8 cellular contexts compared by ENCODE assay signal in the genomic region with DNA sequence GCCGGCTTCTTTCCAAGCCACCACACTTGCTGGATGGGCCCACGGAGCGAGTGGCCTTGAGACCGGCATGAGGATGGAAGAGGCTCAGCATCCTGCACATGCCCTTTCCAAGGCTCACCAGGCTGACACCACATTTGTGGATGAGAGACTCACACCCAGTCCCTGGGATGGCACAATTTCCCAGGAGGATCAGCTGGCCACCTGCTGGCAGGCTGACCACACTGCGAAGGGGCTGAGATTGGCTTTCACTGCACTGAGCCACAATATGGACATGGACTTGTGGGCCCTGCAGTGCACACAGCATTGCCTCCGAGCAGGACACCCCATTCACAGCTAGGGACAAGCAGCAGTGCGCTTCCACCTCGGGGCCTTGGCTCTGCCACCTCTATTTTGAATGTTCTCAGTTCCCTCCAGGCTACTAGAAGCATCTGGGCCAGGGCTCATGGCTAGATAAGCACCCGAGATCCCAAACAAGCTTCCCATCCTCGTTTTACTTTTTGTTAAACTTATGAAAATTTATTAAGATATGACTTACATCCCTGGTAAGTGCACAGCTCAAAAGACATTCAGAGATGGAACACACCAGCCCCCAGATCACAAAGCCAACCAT. TPM values are rescaled to one million over a fixed set of nuclear protein-coding genes. Genes with fewer than 3 reads are reported as not detected.
DNase-seq lines count a peak whose midpoint lies in the region; ATAC-seq, FAIRE-seq and TF ChIP-seq lines count a peak whose summit lies in the region.

No MANE protein-coding gene starts in this region.

- dilution Hi-C loops in keratinocyte (cut with MboI; ENCODE audit: extremely low pct_ligation_motif_present, low sequenced_read_pairs): no loop called here

- peak; percentile 43 for FAIRE-seq in keratinocyte (lab: Jason Lieb, UNC)

- H3K4me1 ChIP-seq in keratinocyte (ENCODE audit: control insufficient read depth, extremely low read depth, insufficient read depth, low read length): peaks cover 3% of the 10 kb centered on the region
- H3K4me1 ChIP-seq in vagina: peaks cover 4% of the 10 kb centered on the region

- TF ChIP-seq CTCF in astrocyte of the spinal cord (IDR thresholded peaks at IDR 0.05; ENCODE audit: low read depth, low read length): peak; percentile 74
- TF ChIP-seq CTCF in keratinocyte (optimal IDR thresholded peaks at IDR 0.05 in 1 of 3, IDR thresholded peaks at IDR 0.05 in 1 of 3, conservative IDR thresholded peaks at IDR 0.05 in 1 of 3; ENCODE audit: extremely low read depth in 1 of 3, insufficient read depth in 2 of 3, low read length in 3 of 3): peak; percentile 79 to 90 (median 89)
- peak in 1 of 3 experiments; percentile 36 for TF ChIP-seq CTCF in vagina (IDR thresholded peaks at IDR 0.05)

- no peak for TF ChIP-seq POLR2A in vagina (IDR thresholded peaks at IDR 0.05)

- H3K36me3 ChIP-seq in keratinocyte (ENCODE audit: control insufficient read depth in 2 of 2, extremely low read depth in 1 of 2, insufficient read depth in 2 of 2, low read length in 2 of 2): no peaks in the 10 kb centered on the region
- no peaks in the 10 kb centered on the region for H3K36me3 ChIP-seq in vagina

- H3K4me3 ChIP-seq in astrocyte of the spinal cord (ENCODE audit: low read depth, low read length): no peak overlapping the region
- no peak overlapping the region for H3K4me3 ChIP-seq in keratinocyte (ENCODE audit: control insufficient read depth in 2 of 3, extremely low read depth in 1 of 3, insufficient read depth in 2 of 3, low read depth in 1 of 3, low read length in 3 of 3)
- H3K4me3 ChIP-seq in vagina: no peak overlapping the region

- H3K27ac ChIP-seq in keratinocyte (ENCODE audit: control insufficient read depth, insufficient read depth, low read length) (no peak overlapping the region), vagina (no peak overlapping the region)

- peak; percentile 53 for DNase-seq in CD1c-positive myeloid dendritic cell (ENCODE audit: extremely low spot score)
- peak; percentile 57 for DNase-seq in HT1080 (ENCODE audit: low read depth)
- peak; percentile 35 for DNase-seq in astrocyte of the spinal cord (ENCODE audit: low read depth, low spot score)
- DNase-seq in keratinocyte (ENCODE audit: low read depth, low spot score): no peak
- DNase-seq in GDM1 (lab: John Stamatoyannopoulos, UW): no peak
- DNase-seq in vagina (ENCODE audit: extremely low spot score in 2 of 2): no peak
- no peak for DNase-seq in NCI-H2227 (lab: John Stamatoyannopoulos, UW; ENCODE audit: unreplicated experiment)

- H2AFZ ChIP-seq in keratinocyte (ENCODE audit: control insufficient read depth, low read length): no peak overlapping the region

- no peak for ATAC-seq in GM19452 (IDR thresholded peaks at IDR 0.05; ENCODE audit: unreplicated experiment)

- intact Hi-C loops in vagina (cut with DNase I): no loop called here

- no peaks in the 10 kb centered on the region for H3K79me2 ChIP-seq in keratinocyte (ENCODE audit: control insufficient read depth, insufficient read depth, low read length)

- H3K9ac ChIP-seq in keratinocyte (ENCODE audit: control insufficient read depth, extremely low read depth, insufficient read depth, low read length): no peak overlapping the region

- no peaks in the 10 kb centered on the region for H3K9me1 ChIP-seq in keratinocyte (ENCODE audit: control insufficient read depth, extremely low read depth, insufficient read depth, low read length)

- H3K27me3 ChIP-seq in keratinocyte (ENCODE audit: control insufficient read depth, extremely low read depth, insufficient read depth, low read length): no peaks in the 10 kb centered on the region
- H3K27me3 ChIP-seq in vagina: no peaks in the 10 kb centered on the region

- H3K9me3 ChIP-seq in keratinocyte (ENCODE audit: control insufficient read depth, low read depth, low read length) (no peaks in the 10 kb centered on the region), vagina (no peaks in the 10 kb centered on the region)

- in situ Hi-C loops in astrocyte of the spinal cord (cut with HindIII; ENCODE audit: low sequenced_read_pairs): no loop called here

- H3K4me2 ChIP-seq in keratinocyte (ENCODE audit: control insufficient read depth, extremely low read depth, insufficient read depth, low read depth, low read length): no peak overlapping the region

- no peaks in the 10 kb centered on the region for H4K20me1 ChIP-seq in keratinocyte (ENCODE audit: control insufficient read depth, extremely low read depth, insufficient read depth, low read length)

RNA-seq across cellular contexts. Expression of gene KSR1, which starts 25.3 kb away (rescaled TPM):
- total RNA-seq in HT1080 (2014; rRNA removed; shearing (Covaris generic)): 3.4 and 4.5 TPM in 2 replicates
- 5.1 and 6.6 TPM in 2 replicates for polyA plus RNA-seq in HT1080 (2015; cell fraction: cytosol; rRNA removed)
- polyA plus RNA-seq in HT1080 (2015; cell fraction: nucleus; rRNA removed): 18.5 and 20.1 TPM in 2 replicates
- polyA plus RNA-seq in keratinocyte: 0.97 to 1.8 TPM (median 1.3 TPM) in 3 replicates
- 3.7 TPM for polyA plus RNA-seq in keratinocyte (2011; ENCODE audit: low read depth)
- 0.64 and 0.66 TPM in 2 replicates for polyA plus RNA-seq in keratinocyte (2011; cell fraction: cytosol; rRNA removed)
- polyA plus RNA-seq in keratinocyte (2011; cell fraction: nucleus; rRNA removed): 3.4 and 5.1 TPM in 2 replicates
- polyA plus RNA-seq in keratinocyte (2012; ENCODE audit: low replicate concordance): 1.2 and 1.7 TPM in 2 replicates
- polyA minus RNA-seq in keratinocyte: 1.8 to 3.6 TPM (median 2.0 TPM) in 3 replicates
- polyA minus RNA-seq in keratinocyte (2011; cell fraction: cytosol; rRNA and poly(A)+ RNA removed): 1.2 TPM
- 3.6 and 6.8 TPM in 2 replicates for polyA minus RNA-seq in keratinocyte (2011; cell fraction: nucleus; rRNA and poly(A)+ RNA removed)
- 40.3 TPM for total RNA-seq in vagina

Comparison
In these comparisons a context has a peak if more than half of its experiments do, and no peak if none do; other contexts are left out.
1. DNase-seq: peak in CD1c-positive myeloid dendritic cell (single experiment), HT1080 (single experiment) and astrocyte of the spinal cord (single experiment); none in keratinocyte (single experiment), GDM1 (single experiment), vagina (0 of 2) and NCI-H2227 (single experiment).